In genomic region chr9:36665921-36666429, GRCh38 we compare ENCODE assay signal across 10 cellular contexts.
A peak's percentile ranks its signal among the peaks of the same experiment; 100 is the strongest.
DNase-seq lines count a peak whose midpoint lies in the region; ATAC-seq, FAIRE-seq and TF ChIP-seq lines count a peak whose summit lies in the region.
"Had no signal": no experiment of that assay in that cellular context is flagged by ENCODE, and none has a peak within 500 bp of the region (broad histone marks: within the 10 kb centered on the region; RNA-seq: fewer than 3 reads in every experiment).

No MANE protein-coding gene starts in this region.

- H3K4me3 ChIP-seq in cardiac fibroblast (replicated peaks in 1 of 2; ENCODE audit: low read depth in 2 of 2, low read length in 2 of 2) (no peak overlapping the region), esophagus muscularis mucosa (no peak overlapping the region)
- no peak overlapping the region for H3K4me3 ChIP-seq in CD8-positive, alpha-beta T cell (ENCODE audit: low read depth, low read length)
- H3K4me3 ChIP-seq: pancreas had no signal

- TF ChIP-seq CTCF in cardiac fibroblast (IDR thresholded peaks at IDR 0.05; ENCODE audit: low read depth, low read length) (no peak), esophagus muscularis mucosa (IDR thresholded peaks at IDR 0.05) (no peak)
- no peak for TF ChIP-seq CTCF in CD8-positive, alpha-beta T cell (IDR thresholded peaks at IDR 0.05)

- DNase-seq in EH (ENCODE audit: low read depth) (peak; percentile 75), HTR-8/SVneo (ENCODE audit: insufficient read length, low spot score) (no peak), cardiac fibroblast (ENCODE audit: low read depth in 2 of 2) (peak; percentile 48 to 52), esophagus muscularis mucosa (ENCODE audit: extremely low spot score) (no peak), substantia nigra (lab: John Stamatoyannopoulos, UW) (no peak), COLO829 (ENCODE audit: low spot score) (no peak)
- no peak for DNase-seq in CD8-positive, alpha-beta T cell
- DNase-seq: activated CD4-positive, alpha-beta T cell treated with anti-CD3 and anti-CD28 coated beads, Interleukin-2, amount 50 U/mL, for 4 hours; pancreas had no signal

- ATAC-seq in GM21381 (IDR thresholded peaks at IDR 0.05; ENCODE audit: unreplicated experiment) = peak; percentile 66
- ATAC-seq in CD8-positive, alpha-beta T cell = no peak
- ATAC-seq: pancreas had no signal

- no peak for TF ChIP-seq POLR2A in esophagus muscularis mucosa (IDR thresholded peaks at IDR 0.05; ENCODE audit: low read depth)

- CTCF ChIA-PET in CD8-positive, alpha-beta T cell (lab: Charles Lee) = no interaction called here

- H3K27me3 Mint-ChIP-seq in CD8-positive, alpha-beta T cell (ENCODE audit: low read depth) = no peaks in the 10 kb centered on the region

- H3K4me3 Mint-ChIP-seq in CD8-positive, alpha-beta T cell = no peak overlapping the region

- no peaks in the 10 kb centered on the region for H3K27me3 ChIP-seq in esophagus muscularis mucosa
- H3K27me3 ChIP-seq in CD8-positive, alpha-beta T cell (ENCODE audit: insufficient read depth, low read length) = no peaks in the 10 kb centered on the region
- H3K27me3 ChIP-seq: pancreas had no signal

- no peak overlapping the region for H3K27ac ChIP-seq in esophagus muscularis mucosa (replicated peaks in 1 of 4)
- H3K27ac ChIP-seq in CD8-positive, alpha-beta T cell (ENCODE audit: low read depth, low read length) = no peak overlapping the region
- no peak overlapping the region for H3K27ac ChIP-seq in substantia nigra (ENCODE audit: low read depth, low read length, poor library complexity, severe bottlenecking)
- H3K27ac ChIP-seq: pancreas had no signal

- H3K27ac Mint-ChIP-seq in CD8-positive, alpha-beta T cell = no peak overlapping the region

- intact Hi-C loops in esophagus muscularis mucosa (cut with DNase I) = no loop called here
- intact Hi-C loops in CD8-positive, alpha-beta T cell (cut with DNase I, micrococcal nuclease) = no loop called here

- no peaks in the 10 kb centered on the region for H3K4me1 ChIP-seq in esophagus muscularis mucosa
- peaks cover 8% of the 10 kb centered on the region for H3K4me1 ChIP-seq in CD8-positive, alpha-beta T cell (ENCODE audit: insufficient read depth, low read length)
- H3K4me1 ChIP-seq: pancreas had no signal

- 88% methylated on average over 3 of the region's 3 CpGs for WGBS in esophagus muscularis mucosa

- peak; percentile 44 for FAIRE-seq in HTR-8/SVneo (lab: Jason Lieb, UNC)
- FAIRE-seq: pancreas had no signal

- POLR2A ChIA-PET in CD8-positive, alpha-beta T cell (lab: Charles Lee) = no interaction called here

- no peaks in the 10 kb centered on the region for H3K36me3 Mint-ChIP-seq in CD8-positive, alpha-beta T cell

- no peaks in the 10 kb centered on the region for H3K36me3 ChIP-seq in esophagus muscularis mucosa
- H3K36me3 ChIP-seq in CD8-positive, alpha-beta T cell (ENCODE audit: insufficient read depth, low read length) = no peaks in the 10 kb centered on the region
- H3K36me3 ChIP-seq: pancreas had no signal

- peaks cover 9% of the 10 kb centered on the region for H3K4me1 Mint-ChIP-seq in CD8-positive, alpha-beta T cell (ENCODE audit: low read depth)

- no peaks in the 10 kb centered on the region for H3K9me3 Mint-ChIP-seq in CD8-positive, alpha-beta T cell

- H3K9me3 ChIP-seq in esophagus muscularis mucosa = no peaks in the 10 kb centered on the region
- no peaks in the 10 kb centered on the region for H3K9me3 ChIP-seq in CD8-positive, alpha-beta T cell (ENCODE audit: low read length)
- H3K9me3 ChIP-seq: pancreas had no signal

- no peak for TF ChIP-seq EP300 in esophagus muscularis mucosa (IDR thresholded peaks at IDR 0.05)

Comparison
In these comparisons a context has a peak if more than half of its experiments do, and no peak if none do; other contexts are left out.
1. DNase-seq: peak in EH (single experiment) and cardiac fibroblast (2 of 2); none in HTR-8/SVneo (single experiment), esophagus muscularis mucosa (single experiment), CD8-positive, alpha-beta T cell (0 of 7), substantia nigra (0 of 49) and COLO829 (single experiment).